11 cellular contexts compared by ENCODE assay signal in the genomic region with DNA sequence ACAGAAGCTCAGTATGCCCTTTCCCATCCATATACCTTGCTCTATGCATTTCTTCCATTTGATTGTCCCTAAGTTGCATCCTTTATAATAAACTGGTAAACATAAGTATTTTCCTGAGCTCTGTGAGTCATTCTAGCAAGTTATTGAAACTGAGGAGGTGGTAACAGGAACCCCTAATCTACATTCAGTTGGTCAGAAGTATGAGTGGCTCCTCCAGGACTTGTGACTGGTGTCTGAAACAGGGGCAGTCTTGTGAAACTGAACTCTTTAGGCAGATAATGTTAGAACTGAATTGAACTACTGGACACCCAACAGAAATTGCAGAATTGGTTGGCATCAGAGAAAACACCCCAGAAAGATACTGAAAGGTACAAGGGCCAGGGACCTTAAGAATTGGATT.
DNase-seq lines count a peak whose midpoint lies in the region; ATAC-seq and TF ChIP-seq lines count a peak whose summit lies in the region.
"Had no signal": no experiment of that assay in that cellular context is flagged by ENCODE, and none has a peak within 500 bp of the region (broad histone marks: within the 10 kb centered on the region; RNA-seq: fewer than 3 reads in every experiment).

No MANE protein-coding gene starts in this region.

- POLR2A ChIA-PET in activated CD8-positive, alpha-beta T cell treated with anti-CD3 and anti-CD28 coated beads for 36 hours (lab: Charles Lee) = interaction anchor here (0.6 kb wide), 1 partner anchor 9 kb away, joined by 3 read pairs; no protein-coding TSS in a partner anchor
- POLR2A ChIA-PET in activated CD8-positive, alpha-beta T cell treated with anti-CD3 and anti-CD28 coated beads, Interleukin-2, amount 10 ng/mL, durations not matched to agents 7 days and 5 days (lab: Charles Lee) = no interaction called here

- H3K27ac Mint-ChIP-seq in activated CD8-positive, alpha-beta T cell treated with anti-CD3 and anti-CD28 coated beads for 36 hours = peak overlapping the region; percentile 46
- H3K27ac Mint-ChIP-seq in activated CD8-positive, alpha-beta T cell treated with anti-CD3 and anti-CD28 coated beads, Interleukin-2, amount 10 ng/mL, durations not matched to agents 7 days and 5 days = no peak overlapping the region

- DNase-seq in activated CD8-positive, alpha-beta T cell treated with anti-CD3 and anti-CD28 coated beads for 36 hours = no peak
- DNase-seq in activated CD8-positive, alpha-beta T cell treated with anti-CD3 and anti-CD28 coated beads, Interleukin-2, amount 10 ng/mL, durations not matched to agents 7 days and 5 days = no peak
- DNase-seq in stimulated activated naive CD8-positive, alpha-beta T cell treated with anti-CD3 and anti-CD28 coated beads, Interleukin-15, Interleukin-2, amounts not matched to agents 100 U/mL and 50 U/mL, for 24 hours = no peak
- no peak for DNase-seq in activated CD8-positive, alpha-beta memory T cell treated with anti-CD3 and anti-CD28 coated beads, Interleukin-2, amount 50 U/mL, for 4 hours
- DNase-seq in stimulated activated naive CD4-positive, alpha-beta T cell (lab: John Stamatoyannopoulos, UW) = no peak
- DNase-seq in NCI-H1092 (lab: John Stamatoyannopoulos, UW) = no peak
- DNase-seq: kidney glomerular epithelial cell, stomach, T-helper 2 cell had no signal

- no peak overlapping the region for H3K4me3 Mint-ChIP-seq in activated CD8-positive, alpha-beta T cell treated with anti-CD3 and anti-CD28 coated beads for 36 hours
- H3K4me3 Mint-ChIP-seq in activated CD8-positive, alpha-beta T cell treated with anti-CD3 and anti-CD28 coated beads, Interleukin-2, amount 10 ng/mL, durations not matched to agents 7 days and 5 days = no peak overlapping the region

- H3K9me3 Mint-ChIP-seq in activated CD8-positive, alpha-beta T cell treated with anti-CD3 and anti-CD28 coated beads for 36 hours = no peaks in the 10 kb centered on the region
- no peaks in the 10 kb centered on the region for H3K9me3 Mint-ChIP-seq in activated CD8-positive, alpha-beta T cell treated with anti-CD3 and anti-CD28 coated beads, Interleukin-2, amount 10 ng/mL, durations not matched to agents 7 days and 5 days (ENCODE audit: insufficient read depth)

- peaks cover 14% of the 10 kb centered on the region for H3K4me1 Mint-ChIP-seq in activated CD8-positive, alpha-beta T cell treated with anti-CD3 and anti-CD28 coated beads for 36 hours (ENCODE audit: low read depth)
- no peaks in the 10 kb centered on the region for H3K4me1 Mint-ChIP-seq in activated CD8-positive, alpha-beta T cell treated with anti-CD3 and anti-CD28 coated beads, Interleukin-2, amount 10 ng/mL, durations not matched to agents 7 days and 5 days (ENCODE audit: low read depth)

- CTCF ChIA-PET in activated CD8-positive, alpha-beta T cell treated with anti-CD3 and anti-CD28 coated beads for 36 hours (lab: Charles Lee) = interaction anchor here (1.1 to 1.6 kb wide), 3 partner anchors 8 to 28 kb away, joined by 3 to 8 read pairs (median 3); no protein-coding TSS in a partner anchor
- CTCF ChIA-PET in activated CD8-positive, alpha-beta T cell treated with anti-CD3 and anti-CD28 coated beads, Interleukin-2, amount 10 ng/mL, durations not matched to agents 7 days and 5 days (lab: Charles Lee) = no interaction called here

- TF ChIP-seq CTCF in activated CD8-positive, alpha-beta T cell treated with anti-CD3 and anti-CD28 coated beads for 36 hours (IDR thresholded peaks at IDR 0.05) = no peak

- no peak for ATAC-seq in activated CD8-positive, alpha-beta T cell treated with anti-CD3 and anti-CD28 coated beads for 36 hours
- ATAC-seq in activated CD8-positive, alpha-beta T cell treated with anti-CD3 and anti-CD28 coated beads, Interleukin-2, amount 10 ng/mL, durations not matched to agents 7 days and 5 days = no peak
- ATAC-seq in HG02642 (IDR thresholded peaks at IDR 0.05; ENCODE audit: poor library complexity, unreplicated experiment) (peak; percentile 65), HG03460 (IDR thresholded peaks at IDR 0.05; ENCODE audit: unreplicated experiment) (peak; percentile 66)
- peak; percentile 36 for ATAC-seq in stimulated activated naive CD8-positive, alpha-beta T cell treated with anti-CD3 and anti-CD28 coated beads, Interleukin-15, Interleukin-2, amounts not matched to agents 100 U/mL and 50 U/mL, for 24 hours

- peaks cover 5% of the 10 kb centered on the region for H3K36me3 Mint-ChIP-seq in activated CD8-positive, alpha-beta T cell treated with anti-CD3 and anti-CD28 coated beads for 36 hours (ENCODE audit: low read depth)
- H3K36me3 Mint-ChIP-seq in activated CD8-positive, alpha-beta T cell treated with anti-CD3 and anti-CD28 coated beads, Interleukin-2, amount 10 ng/mL, durations not matched to agents 7 days and 5 days (ENCODE audit: low read depth) = peaks cover 6% of the 10 kb centered on the region

- H3K27me3 Mint-ChIP-seq in activated CD8-positive, alpha-beta T cell treated with anti-CD3 and anti-CD28 coated beads for 36 hours = no peaks in the 10 kb centered on the region
- no peaks in the 10 kb centered on the region for H3K27me3 Mint-ChIP-seq in activated CD8-positive, alpha-beta T cell treated with anti-CD3 and anti-CD28 coated beads, Interleukin-2, amount 10 ng/mL, durations not matched to agents 7 days and 5 days (ENCODE audit: low read depth)

- intact Hi-C loops in activated CD8-positive, alpha-beta T cell treated with anti-CD3 and anti-CD28 coated beads for 36 hours (cut with micrococcal nuclease) = no loop called here

Comparison
In these comparisons a context has a peak if more than half of its experiments do, and no peak if none do; other contexts are left out.
1. ATAC-seq: peak in HG02642 (single experiment), HG03460 (single experiment) and stimulated activated naive CD8-positive, alpha-beta T cell treated with anti-CD3 and anti-CD28 coated beads, Interleukin-15, Interleukin-2, amounts not matched to agents 100 U/mL and 50 U/mL, for 24 hours (single experiment); none in activated CD8-positive, alpha-beta T cell treated with anti-CD3 and anti-CD28 coated beads for 36 hours (single experiment) and activated CD8-positive, alpha-beta T cell treated with anti-CD3 and anti-CD28 coated beads, Interleukin-2, amount 10 ng/mL, durations not matched to agents 7 days and 5 days (single experiment).